Comparison of ENCODE assay signal across 18 cellular contexts in genomic region chr1:76949503-76949902, GRCh38.
DNase-seq lines count a peak whose midpoint lies in the region; ATAC-seq and TF ChIP-seq lines count a peak whose summit lies in the region.
"Had no signal": no experiment of that assay in that cellular context is flagged by ENCODE, and none has a peak within 500 bp of the region (broad histone marks: within the 10 kb centered on the region; RNA-seq: fewer than 3 reads in every experiment).

No MANE protein-coding gene starts in this region.

- no peaks in the 10 kb centered on the region for H3K9me3 Mint-ChIP-seq in WTC11
- H3K9me3 Mint-ChIP-seq: activated T-helper 1 cell treated with anti-CD3 and anti-CD28 coated beads, Interleukin-12 subunit alpha, Interleukin-12 subunit beta, Interleukin-2, Interleukin-4 antibody, amounts not matched to agents 30 ng/mL and 10 ng/mL and 1 ng/mL, durations not matched to agents 14 hours and 24 hours and 36 hours; natural killer cell treated with Interleukin-12 subunit alpha and Interleukin-12 subunit beta and Interleukin-15 and Interleukin-18, amount 100 ng/mL, for 72 hours had no signal

- H3K9me3 ChIP-seq in Peyer's patch: no peaks in the 10 kb centered on the region
- H3K9me3 ChIP-seq: esophagus squamous epithelium, lower lobe of right lung had no signal

- no peaks in the 10 kb centered on the region for H3K27me3 Mint-ChIP-seq in WTC11 (ENCODE audit: low read depth)

- DNase-seq in AG08396 (ENCODE audit: low spot score) (peak; percentile 13), HS-5 (ENCODE audit: low read depth) (peak; percentile 76), amniotic epithelial cell (ENCODE audit: low read depth) (peak; percentile 61), kidney glomerular epithelial cell (lab: John Stamatoyannopoulos, UW) (peak; percentile 71), Peyer's patch (no peak), WTC11 (ENCODE audit: low spot score) (no peak), NOMO-1 treated with DMSO at 0.1 percent for 48 hours (lab: John Stamatoyannopoulos, UW; ENCODE audit: unreplicated experiment) (no peak)
- DNase-seq: activated CD4-positive, alpha-beta T cell treated with anti-CD3 and anti-CD28 coated beads, Interleukin-2, amount 50 U/mL, for 1 hour; amygdala; esophagus squamous epithelium; lower lobe of right lung; NCI-H2029 treated with DMSO at 0.1 percent for 48 hours; NCI-H526 treated with DMSO at 0.1 percent for 48 hours; right cardiac atrium; stimulated activated CD4-positive, alpha-beta T cell treated with anti-CD3 and anti-CD28 coated beads, Interleukin-4, amount 100 ng/mL, for 1 hour had no signal

- TF ChIP-seq CTCF in Peyer's patch (IDR thresholded peaks at IDR 0.05) (no peak), WTC11 (IDR thresholded peaks at IDR 0.05) (no peak)

- no peaks in the 10 kb centered on the region for H3K36me3 Mint-ChIP-seq in WTC11
- H3K36me3 Mint-ChIP-seq: natural killer cell treated with Interleukin-12 subunit alpha and Interleukin-12 subunit beta and Interleukin-15 and Interleukin-18, amount 100 ng/mL, for 72 hours had no signal

- ATAC-seq in HG02973 (IDR thresholded peaks at IDR 0.05; ENCODE audit: unreplicated experiment) (no peak), WTC11 (no peak)
- ATAC-seq: lower lobe of right lung; natural killer cell treated with Interleukin-12 subunit alpha and Interleukin-12 subunit beta and Interleukin-15 and Interleukin-18, amount 100 ng/mL, for 72 hours; right cardiac atrium had no signal

- H3K36me3 ChIP-seq in Peyer's patch: no peaks in the 10 kb centered on the region
- H3K36me3 ChIP-seq: esophagus squamous epithelium, lower lobe of right lung had no signal

- H3K4me1 ChIP-seq in Peyer's patch: no peaks in the 10 kb centered on the region
- H3K4me1 ChIP-seq: esophagus squamous epithelium, lower lobe of right lung had no signal

- no peak for TF ChIP-seq POLR2A in Peyer's patch (IDR thresholded peaks at IDR 0.05)

- no peaks in the 10 kb centered on the region for H3K27me3 ChIP-seq in Peyer's patch
- H3K27me3 ChIP-seq: esophagus squamous epithelium had no signal

- CTCF ChIA-PET in WTC11 (lab: Charles Lee): interaction anchor here (0.6 kb wide), 1 partner anchor 178 kb away, joined by 3 read pairs; no protein-coding TSS in a partner anchor

- H3K27ac Mint-ChIP-seq in WTC11: no peak overlapping the region
- H3K27ac Mint-ChIP-seq: activated T-helper 1 cell treated with anti-CD3 and anti-CD28 coated beads, Interleukin-12 subunit alpha, Interleukin-12 subunit beta, Interleukin-2, Interleukin-4 antibody, amounts not matched to agents 30 ng/mL and 10 ng/mL and 1 ng/mL, durations not matched to agents 14 hours and 24 hours and 36 hours; natural killer cell treated with Interleukin-12 subunit alpha and Interleukin-12 subunit beta and Interleukin-15 and Interleukin-18, amount 100 ng/mL, for 72 hours had no signal

- H3K27ac ChIP-seq in Peyer's patch: no peak overlapping the region
- H3K27ac ChIP-seq: esophagus squamous epithelium, lower lobe of right lung had no signal

- H3K4me1 Mint-ChIP-seq in WTC11: peaks cover 31% of the 10 kb centered on the region

- no peak overlapping the region for H3K4me3 ChIP-seq in Peyer's patch
- H3K4me3 ChIP-seq: esophagus squamous epithelium, lower lobe of right lung had no signal

- H3K4me3 Mint-ChIP-seq in WTC11: no peak overlapping the region
- H3K4me3 Mint-ChIP-seq: activated T-helper 1 cell treated with anti-CD3 and anti-CD28 coated beads, Interleukin-12 subunit alpha, Interleukin-12 subunit beta, Interleukin-2, Interleukin-4 antibody, amounts not matched to agents 30 ng/mL and 10 ng/mL and 1 ng/mL, durations not matched to agents 14 hours and 24 hours and 36 hours; natural killer cell treated with Interleukin-12 subunit alpha and Interleukin-12 subunit beta and Interleukin-15 and Interleukin-18, amount 100 ng/mL, for 72 hours had no signal

- POLR2A ChIA-PET in WTC11 (lab: Charles Lee): no interaction called here

TF ChIP-seq in WTC11, 78 proteins besides CTCF, POLR2A, EP300 and RAD21:
- no peak for TF ChIP-seq RORB (CRISPR knock-in tag; IDR thresholded peaks at IDR 0.05)
- TF ChIP-seq ATF2 (CRISPR knock-in tag; IDR thresholded peaks at IDR 0.05; ENCODE audit: borderline replicate concordance, low read depth): no peak
- no peak for TF ChIP-seq ELF4 (CRISPR knock-in tag; IDR thresholded peaks at IDR 0.05; ENCODE audit: low read depth)
- no peak for TF ChIP-seq STAT6 (CRISPR knock-in tag; conservative IDR thresholded peaks at IDR 0.05; ENCODE audit: low read depth)
- no peak for TF ChIP-seq ZNF219 (CRISPR knock-in tag; IDR thresholded peaks at IDR 0.05; ENCODE audit: borderline replicate concordance)
- no peak for TF ChIP-seq SMAD3 (CRISPR knock-in tag; IDR thresholded peaks at IDR 0.05; ENCODE audit: borderline replicate concordance)
- no peak for TF ChIP-seq CREM (CRISPR knock-in tag; IDR thresholded peaks at IDR 0.05)

Comparison
In these comparisons a context has a peak if more than half of its experiments do, and no peak if none do; other contexts are left out.
1. DNase-seq: peak in AG08396 (single experiment), HS-5 (single experiment), amniotic epithelial cell (single experiment) and kidney glomerular epithelial cell (single experiment); none in Peyer's patch (0 of 3), WTC11 (single experiment) and NOMO-1 treated with DMSO at 0.1 percent for 48 hours (single experiment).